In genomic region chr2:97774425-97774824, GRCh38 we compare ENCODE assay signal across 11 cellular contexts.
DNase-seq lines count a peak whose midpoint lies in the region; ATAC-seq and TF ChIP-seq lines count a peak whose summit lies in the region.
"Had no signal": no experiment of that assay in that cellular context is flagged by ENCODE, and none has a peak within 500 bp of the region (broad histone marks: within the 10 kb centered on the region; RNA-seq: fewer than 3 reads in every experiment).

No MANE protein-coding gene starts in this region.

- H2AFZ ChIP-seq in OCI-LY7 (ENCODE audit: low read length), result no peak overlapping the region
- no peak overlapping the region for H2AFZ ChIP-seq in fibroblast of lung (ENCODE audit: low read length)

- DNase-seq in activated naive CD4-positive, alpha-beta T cell treated with anti-CD3 and anti-CD28 coated beads, Interleukin-2, amount 10 ng/mL, durations not matched to agents 7 days and 5 days, result peak; percentile 24
- no peak for DNase-seq in activated naive CD4-positive, alpha-beta T cell treated with anti-CD3 and anti-CD28 coated beads, Interleukin-2, amount 50 U/mL, for 72 hours (ENCODE audit: low spot score in 2 of 2)
- peak; percentile 39 for DNase-seq in OCI-LY7 (ENCODE audit: low spot score)
- DNase-seq in fibroblast of lung (ENCODE audit: low read depth in 2 of 2), result peak in 1 of 2 donors; percentile 5
- DNase-seq in stimulated activated naive B cell treated with anti-CD40 and anti-IgM and Interleukin-4, amounts not matched to agents 10 μg/mL and 1 μg/mL and 100 μg/mL, for 72 hours, result no peak
- DNase-seq in caudate nucleus (lab: John Stamatoyannopoulos, UW), result no peak
- no peak for DNase-seq in activated T-helper 2 cell treated with anti-CD3 and anti-CD28 coated beads, Interferon-gamma antibody, Interleukin-2, Interleukin-4, amounts not matched to agents 10 μg/mL and 5 μg/mL and 100 μg/mL, durations not matched to agents 14 hours and 24 hours and 36 hours (ENCODE audit: low spot score)
- DNase-seq: activated naive CD4-positive, alpha-beta T cell treated with anti-CD3 and anti-CD28 coated beads, Interleukin-2, amount 50 U/mL, for 16 hours; COR-L47 had no signal

- H3K9me3 Mint-ChIP-seq in activated naive CD4-positive, alpha-beta T cell treated with anti-CD3 and anti-CD28 coated beads, Interleukin-2, amount 10 ng/mL, durations not matched to agents 7 days and 5 days, result no peaks in the 10 kb centered on the region
- H3K9me3 Mint-ChIP-seq in activated naive CD4-positive, alpha-beta T cell treated with anti-CD3 and anti-CD28 coated beads, Interleukin-2, amount 50 U/mL, for 72 hours, result no peaks in the 10 kb centered on the region
- H3K9me3 Mint-ChIP-seq in stimulated activated naive B cell treated with anti-CD40 and anti-IgM and Interleukin-4, amounts not matched to agents 10 μg/mL and 1 μg/mL and 100 μg/mL, for 72 hours, result no peaks in the 10 kb centered on the region
- H3K9me3 Mint-ChIP-seq in activated T-helper 2 cell treated with anti-CD3 and anti-CD28 coated beads, Interferon-gamma antibody, Interleukin-2, Interleukin-4, amounts not matched to agents 10 μg/mL and 5 μg/mL and 100 μg/mL, durations not matched to agents 14 hours and 24 hours and 36 hours, result no peaks in the 10 kb centered on the region

- no TSS peak for BruUV-seq in OCI-LY7 (replicated peaks; lab: Mats Ljungman, UMichigan)

- H3K4me3 ChIP-seq in OCI-LY7 (ENCODE audit: low read depth, low read length, poor library complexity, severe bottlenecking) (no peak overlapping the region), fibroblast of lung (replicated peaks in 1 of 4; ENCODE audit: control extremely low read depth in 1 of 4, insufficient read depth in 1 of 4, low read depth in 3 of 4, low read length in 4 of 4) (no peak overlapping the region)
- H3K4me3 ChIP-seq: thoracic aorta had no signal

- no peaks in the 10 kb centered on the region for H3K79me2 ChIP-seq in OCI-LY7 (ENCODE audit: insufficient read depth, low read depth, low read length)
- H3K79me2 ChIP-seq in fibroblast of lung (ENCODE audit: control insufficient read depth, insufficient read depth, low read length), result no peaks in the 10 kb centered on the region

- no peaks in the 10 kb centered on the region for H3K9me2 ChIP-seq in OCI-LY7 (ENCODE audit: insufficient read depth, low read length)

- H3K27me3 ChIP-seq in fibroblast of lung (ENCODE audit: control insufficient read depth, insufficient read depth, low read length), result no peaks in the 10 kb centered on the region

- H3K27me3 Mint-ChIP-seq in activated naive CD4-positive, alpha-beta T cell treated with anti-CD3 and anti-CD28 coated beads, Interleukin-2, amount 10 ng/mL, durations not matched to agents 7 days and 5 days, result no peaks in the 10 kb centered on the region
- H3K27me3 Mint-ChIP-seq in stimulated activated naive B cell treated with anti-CD40 and anti-IgM and Interleukin-4, amounts not matched to agents 10 μg/mL and 1 μg/mL and 100 μg/mL, for 72 hours, result no peaks in the 10 kb centered on the region
- no peaks in the 10 kb centered on the region for H3K27me3 Mint-ChIP-seq in activated T-helper 2 cell treated with anti-CD3 and anti-CD28 coated beads, Interferon-gamma antibody, Interleukin-2, Interleukin-4, amounts not matched to agents 10 μg/mL and 5 μg/mL and 100 μg/mL, durations not matched to agents 14 hours and 24 hours and 36 hours (ENCODE audit: low read depth)

- H3K9me3 ChIP-seq in OCI-LY7 (ENCODE audit: low read length) (no peaks in the 10 kb centered on the region), fibroblast of lung (ENCODE audit: control insufficient read depth, insufficient read depth, low read depth, low read length) (no peaks in the 10 kb centered on the region)
- H3K9me3 ChIP-seq: thoracic aorta had no signal

- H3K4me2 ChIP-seq in OCI-LY7 (ENCODE audit: low read length) (no peak overlapping the region), fibroblast of lung (ENCODE audit: extremely low read depth, insufficient read depth, low read length) (no peak overlapping the region)

- no peak for ATAC-seq in activated naive CD4-positive, alpha-beta T cell treated with anti-CD3 and anti-CD28 coated beads, Interleukin-2, amount 50 U/mL, for 72 hours
- ATAC-seq in stimulated activated naive B cell treated with anti-CD40 and anti-IgM and Interleukin-4, amounts not matched to agents 10 μg/mL and 1 μg/mL and 100 μg/mL, for 72 hours (replicated peaks), result no peak
- ATAC-seq in GM18517 (IDR thresholded peaks at IDR 0.05; ENCODE audit: unreplicated experiment), result no peak

- H3K36me3 ChIP-seq in OCI-LY7 (ENCODE audit: insufficient read depth, low read length) (peaks cover 13% of the 10 kb centered on the region; the same call in 1 of the 2 replicates), fibroblast of lung (ENCODE audit: control insufficient read depth, insufficient read depth, low read length) (peaks cover 5% of the 10 kb centered on the region)

- H3K27ac ChIP-seq in OCI-LY7 (ENCODE audit: low read depth, low read length, poor library complexity, severe bottlenecking), result no peak overlapping the region
- H3K27ac ChIP-seq in fibroblast of lung (ENCODE audit: insufficient read depth, low read length), result no peak overlapping the region
- no peak overlapping the region for H3K27ac ChIP-seq in caudate nucleus (ENCODE audit: low read depth, low read length)
- H3K27ac ChIP-seq: thoracic aorta had no signal

- intact Hi-C loops in OCI-LY7 (cut with micrococcal nuclease; ENCODE audit: unreplicated experiment), result loop anchor here (10.0 kb wide), 1 partner anchor 610 kb away; no protein-coding TSS in a partner anchor
- intact Hi-C loops in activated T-helper 2 cell treated with anti-CD3 and anti-CD28 coated beads, Interferon-gamma antibody, Interleukin-2, Interleukin-4, amounts not matched to agents 10 μg/mL and 5 μg/mL and 100 μg/mL, durations not matched to agents 14 hours and 24 hours and 36 hours (cut with micrococcal nuclease), result no loop called here

- H3K4me1 Mint-ChIP-seq in activated naive CD4-positive, alpha-beta T cell treated with anti-CD3 and anti-CD28 coated beads, Interleukin-2, amount 10 ng/mL, durations not matched to agents 7 days and 5 days, result no peaks in the 10 kb centered on the region
- no peaks in the 10 kb centered on the region for H3K4me1 Mint-ChIP-seq in stimulated activated naive B cell treated with anti-CD40 and anti-IgM and Interleukin-4, amounts not matched to agents 10 μg/mL and 1 μg/mL and 100 μg/mL, for 72 hours
- peaks cover 2% of the 10 kb centered on the region for H3K4me1 Mint-ChIP-seq in activated T-helper 2 cell treated with anti-CD3 and anti-CD28 coated beads, Interferon-gamma antibody, Interleukin-2, Interleukin-4, amounts not matched to agents 10 μg/mL and 5 μg/mL and 100 μg/mL, durations not matched to agents 14 hours and 24 hours and 36 hours (ENCODE audit: low read depth)

- POLR2A ChIA-PET in OCI-LY7 (lab: Charles Lee), result interaction anchor here (0.7 kb wide), 1 partner anchor 1753 kb away, joined by 3 read pairs; no protein-coding TSS in a partner anchor

- no peak overlapping the region for H3K9ac ChIP-seq in fibroblast of lung (ENCODE audit: insufficient read depth, low read length)

- TF ChIP-seq CTCF in OCI-LY7 (conservative IDR thresholded peaks at IDR 0.05; ENCODE audit: low read length), result peak; percentile 82
- peak; percentile 10 to 29 for TF ChIP-seq CTCF in fibroblast of lung (conservative IDR thresholded peaks at IDR 0.05 in 1 of 2, IDR thresholded peaks at IDR 0.05 in 1 of 2; ENCODE audit: low read depth in 1 of 2, low read length in 2 of 2)

- CTCF ChIA-PET in activated naive CD4-positive, alpha-beta T cell treated with anti-CD3 and anti-CD28 coated beads, Interleukin-2, amount 10 ng/mL, durations not matched to agents 7 days and 5 days (lab: Charles Lee), result interaction anchor here (0.6 to 1.7 kb wide), 10 partner anchors 9 to 610 kb away, joined by 3 to 8 read pairs (median 4); no protein-coding TSS in a partner anchor
- CTCF ChIA-PET in OCI-LY7 (lab: Charles Lee; ENCODE audit: unreplicated experiment), result no interaction called here

- H4K20me1 ChIP-seq in OCI-LY7 (ENCODE audit: insufficient read depth, low read length) (no peaks in the 10 kb centered on the region), fibroblast of lung (ENCODE audit: control insufficient read depth, extremely low read depth, insufficient read depth, low read length) (no peaks in the 10 kb centered on the region)

- peak overlapping the region; percentile 25 for H3K27ac Mint-ChIP-seq in activated naive CD4-positive, alpha-beta T cell treated with anti-CD3 and anti-CD28 coated beads, Interleukin-2, amount 10 ng/mL, durations not matched to agents 7 days and 5 days
- H3K27ac Mint-ChIP-seq in activated naive CD4-positive, alpha-beta T cell treated with anti-CD3 and anti-CD28 coated beads, Interleukin-2, amount 50 U/mL, for 72 hours, result no peak overlapping the region
- peak overlapping the region; percentile 26 for H3K27ac Mint-ChIP-seq in stimulated activated naive B cell treated with anti-CD40 and anti-IgM and Interleukin-4, amounts not matched to agents 10 μg/mL and 1 μg/mL and 100 μg/mL, for 72 hours
- H3K27ac Mint-ChIP-seq in activated T-helper 2 cell treated with anti-CD3 and anti-CD28 coated beads, Interferon-gamma antibody, Interleukin-2, Interleukin-4, amounts not matched to agents 10 μg/mL and 5 μg/mL and 100 μg/mL, durations not matched to agents 14 hours and 24 hours and 36 hours, result no peak overlapping the region

- H3K4me3 Mint-ChIP-seq in activated naive CD4-positive, alpha-beta T cell treated with anti-CD3 and anti-CD28 coated beads, Interleukin-2, amount 10 ng/mL, durations not matched to agents 7 days and 5 days, result no peak overlapping the region
- H3K4me3 Mint-ChIP-seq in stimulated activated naive B cell treated with anti-CD40 and anti-IgM and Interleukin-4, amounts not matched to agents 10 μg/mL and 1 μg/mL and 100 μg/mL, for 72 hours, result no peak overlapping the region
- no peak overlapping the region for H3K4me3 Mint-ChIP-seq in activated T-helper 2 cell treated with anti-CD3 and anti-CD28 coated beads, Interferon-gamma antibody, Interleukin-2, Interleukin-4, amounts not matched to agents 10 μg/mL and 5 μg/mL and 100 μg/mL, durations not matched to agents 14 hours and 24 hours and 36 hours (ENCODE audit: low read depth)

- H3K36me3 Mint-ChIP-seq in activated naive CD4-positive, alpha-beta T cell treated with anti-CD3 and anti-CD28 coated beads, Interleukin-2, amount 10 ng/mL, durations not matched to agents 7 days and 5 days, result peaks cover 21% of the 10 kb centered on the region
- peaks cover 5 to 7% of the 10 kb centered on the region in 2 donors for H3K36me3 Mint-ChIP-seq in activated naive CD4-positive, alpha-beta T cell treated with anti-CD3 and anti-CD28 coated beads, Interleukin-2, amount 50 U/mL, for 72 hours
- H3K36me3 Mint-ChIP-seq in stimulated activated naive B cell treated with anti-CD40 and anti-IgM and Interleukin-4, amounts not matched to agents 10 μg/mL and 1 μg/mL and 100 μg/mL, for 72 hours, result peaks cover 49 to 63% of the 10 kb centered on the region in 2 donors
- H3K36me3 Mint-ChIP-seq in activated T-helper 2 cell treated with anti-CD3 and anti-CD28 coated beads, Interferon-gamma antibody, Interleukin-2, Interleukin-4, amounts not matched to agents 10 μg/mL and 5 μg/mL and 100 μg/mL, durations not matched to agents 14 hours and 24 hours and 36 hours (ENCODE audit: low read depth), result peaks cover 47% of the 10 kb centered on the region

- no peaks in the 10 kb centered on the region for H3K4me1 ChIP-seq in OCI-LY7 (ENCODE audit: insufficient read depth, low read length, poor library complexity, severe bottlenecking)
- H3K4me1 ChIP-seq in fibroblast of lung (ENCODE audit: control insufficient read depth, extremely low read depth, insufficient read depth, low read length), result no peaks in the 10 kb centered on the region

Comparison
In these comparisons a context has a peak if more than half of its experiments do, and no peak if none do; other contexts are left out.
1. DNase-seq: peak in activated naive CD4-positive, alpha-beta T cell treated with anti-CD3 and anti-CD28 coated beads, Interleukin-2, amount 10 ng/mL, durations not matched to agents 7 days and 5 days (single experiment) and OCI-LY7 (single experiment); none in activated naive CD4-positive, alpha-beta T cell treated with anti-CD3 and anti-CD28 coated beads, Interleukin-2, amount 50 U/mL, for 72 hours (0 of 2), stimulated activated naive B cell treated with anti-CD40 and anti-IgM and Interleukin-4, amounts not matched to agents 10 μg/mL and 1 μg/mL and 100 μg/mL, for 72 hours (single experiment), caudate nucleus (0 of 61) and activated T-helper 2 cell treated with anti-CD3 and anti-CD28 coated beads, Interferon-gamma antibody, Interleukin-2, Interleukin-4, amounts not matched to agents 10 μg/mL and 5 μg/mL and 100 μg/mL, durations not matched to agents 14 hours and 24 hours and 36 hours (single experiment).
2. H3K27ac Mint-ChIP-seq: peak in activated naive CD4-positive, alpha-beta T cell treated with anti-CD3 and anti-CD28 coated beads, Interleukin-2, amount 10 ng/mL, durations not matched to agents 7 days and 5 days (single experiment) and stimulated activated naive B cell treated with anti-CD40 and anti-IgM and Interleukin-4, amounts not matched to agents 10 μg/mL and 1 μg/mL and 100 μg/mL, for 72 hours (single experiment); none in activated naive CD4-positive, alpha-beta T cell treated with anti-CD3 and anti-CD28 coated beads, Interleukin-2, amount 50 U/mL, for 72 hours (0 of 2) and activated T-helper 2 cell treated with anti-CD3 and anti-CD28 coated beads, Interferon-gamma antibody, Interleukin-2, Interleukin-4, amounts not matched to agents 10 μg/mL and 5 μg/mL and 100 μg/mL, durations not matched to agents 14 hours and 24 hours and 36 hours (single experiment).